12 cellular contexts compared by ENCODE assay signal in the genomic region with DNA sequence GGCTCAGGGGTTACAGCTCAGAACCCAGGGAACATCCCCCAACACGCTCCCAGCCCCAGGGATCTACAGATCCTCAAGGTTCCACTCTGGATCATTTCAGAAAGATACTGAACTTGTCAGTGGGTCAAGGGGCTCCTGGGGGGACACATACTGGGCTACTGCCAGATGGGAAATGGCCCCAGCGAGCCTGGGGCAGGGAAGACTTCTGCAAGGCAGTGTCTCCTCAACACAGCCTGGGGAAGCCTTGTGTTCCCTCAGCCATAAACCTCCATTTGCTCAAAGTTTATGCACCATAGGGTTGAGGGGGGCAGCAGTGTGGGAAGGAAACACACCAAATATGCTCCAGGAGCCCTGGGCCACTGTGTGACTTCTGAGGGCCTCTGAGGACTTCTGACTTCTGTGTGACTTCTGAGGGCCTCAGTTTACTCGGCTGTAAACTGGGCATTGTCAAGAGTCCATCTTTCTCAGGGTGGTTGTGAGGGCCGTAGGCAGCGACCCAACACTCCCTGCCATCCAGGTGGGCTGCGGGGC. TPM values are rescaled to one million over a fixed set of nuclear protein-coding genes. Genes with fewer than 3 reads are reported as not detected.
DNase-seq lines count a peak whose midpoint lies in the region; ATAC-seq lines count a peak whose summit lies in the region.
"Had no signal": no experiment of that assay in that cellular context is flagged by ENCODE, and none has a peak within 500 bp of the region (broad histone marks: within the 10 kb centered on the region; RNA-seq: fewer than 3 reads in every experiment).

No MANE protein-coding gene starts in this region.

- no peaks in the 10 kb centered on the region for H3K9me3 Mint-ChIP-seq in CD4-positive, alpha-beta memory T cell
- H3K9me3 Mint-ChIP-seq in IgD-negative memory B cell: no peaks in the 10 kb centered on the region
- no peaks in the 10 kb centered on the region for H3K9me3 Mint-ChIP-seq in central memory CD8-positive, alpha-beta T cell
- H3K9me3 Mint-ChIP-seq: WTC11 had no signal

- no peak overlapping the region for H2BK5ac ChIP-seq in neuronal stem cell (ENCODE audit: low read length)

- DNase-seq in CD4-positive, alpha-beta memory T cell: no peak
- no peak for DNase-seq in central memory CD8-positive, alpha-beta T cell (ENCODE audit: low spot score in 2 of 2)
- DNase-seq in neuronal stem cell (ENCODE audit: low spot score): no peak
- DNase-seq in NCI-H524 (lab: John Stamatoyannopoulos, UW): no peak
- DNase-seq in effector CD8-positive, alpha-beta T cell (lab: John Stamatoyannopoulos, UW): no peak
- DNase-seq: NCI-H1105 treated with DMSO at 0.1 percent for 48 hours had no signal

- H3K27me3 Mint-ChIP-seq in CD4-positive, alpha-beta memory T cell: no peaks in the 10 kb centered on the region
- H3K27me3 Mint-ChIP-seq in IgD-negative memory B cell: no peaks in the 10 kb centered on the region
- H3K27me3 Mint-ChIP-seq in central memory CD8-positive, alpha-beta T cell: no peaks in the 10 kb centered on the region
- H3K27me3 Mint-ChIP-seq: brain had no signal

- H3K4me3 ChIP-seq in CD4-positive, alpha-beta memory T cell (ENCODE audit: low read length in 2 of 2): peak overlapping the region; percentile 63 to 70
- H3K4me3 ChIP-seq in neuronal stem cell (ENCODE audit: low read length in 2 of 2): no peak overlapping the region
- H3K4me3 ChIP-seq: HAP-1 had no signal

- peaks cover 69% of the 10 kb centered on the region for H3K4me1 ChIP-seq in CD4-positive, alpha-beta memory T cell (ENCODE audit: insufficient read depth, low read length)
- peaks cover 44 to 47% of the 10 kb centered on the region in 2 donors for H3K4me1 ChIP-seq in neuronal stem cell (ENCODE audit: control insufficient read depth in 2 of 2, insufficient read depth in 1 of 2, low read depth in 1 of 2, low read length in 2 of 2)
- H3K4me1 ChIP-seq: HAP-1 had no signal

- H3K18ac ChIP-seq in neuronal stem cell (ENCODE audit: low read length): peak overlapping the region; percentile 20

- peak overlapping the region; percentile 2 for H3K9ac ChIP-seq in neuronal stem cell (ENCODE audit: low read depth, low read length, poor library complexity)

- peak overlapping the region; percentile 28 for H3K23ac ChIP-seq in neuronal stem cell (ENCODE audit: low read depth, low read length, poor library complexity)

- H3K14ac ChIP-seq in neuronal stem cell (ENCODE audit: low read length): no peak overlapping the region

- H3K79me1 ChIP-seq in neuronal stem cell (ENCODE audit: low read depth, low read length): peaks cover 3% of the 10 kb centered on the region

- H2BK120ac ChIP-seq in neuronal stem cell (ENCODE audit: low read depth, low read length): no peak overlapping the region

- peak overlapping the region; percentile 99 for H3K27ac ChIP-seq in CD4-positive, alpha-beta memory T cell (ENCODE audit: low read depth, low read length)
- H3K27ac ChIP-seq in neuronal stem cell (replicated peaks; ENCODE audit: low read length): no peak overlapping the region

- intact Hi-C loops in CD4-positive, alpha-beta memory T cell (cut with micrococcal nuclease): loop anchor here (1.0 to 10.0 kb wide), 3 partner anchors 48 to 640 kb away; no protein-coding TSS in a partner anchor

- H4K8ac ChIP-seq in neuronal stem cell (ENCODE audit: low read depth, low read length): no peak overlapping the region

- no peaks in the 10 kb centered on the region for H3K27me3 ChIP-seq in CD4-positive, alpha-beta memory T cell (ENCODE audit: insufficient read depth, low read length)
- no peaks in the 10 kb centered on the region for H3K27me3 ChIP-seq in neuronal stem cell (ENCODE audit: control insufficient read depth in 3 of 3, insufficient read depth in 3 of 3, low read depth in 1 of 3, low read length in 3 of 3)

- H3K36me3 ChIP-seq in CD4-positive, alpha-beta memory T cell (ENCODE audit: insufficient read depth, low read length): no peaks in the 10 kb centered on the region
- no peaks in the 10 kb centered on the region for H3K36me3 ChIP-seq in neuronal stem cell (replicated peaks in 1 of 2; ENCODE audit: control insufficient read depth in 2 of 2, insufficient read depth in 2 of 2, low read length in 2 of 2)
- H3K36me3 ChIP-seq: HAP-1 had no signal

- H3K4me1 Mint-ChIP-seq in CD4-positive, alpha-beta memory T cell: peaks cover 49 to 74% (median 56%) of the 10 kb centered on the region in 4 donors
- peaks cover 40 to 66% (median 57%) of the 10 kb centered on the region in 3 donors for H3K4me1 Mint-ChIP-seq in IgD-negative memory B cell
- H3K4me1 Mint-ChIP-seq in central memory CD8-positive, alpha-beta T cell: peaks cover 71% of the 10 kb centered on the region

- CTCF ChIA-PET in CD4-positive, alpha-beta memory T cell (lab: Charles Lee; ENCODE audit: partially characterized antibody): interaction anchor here (0.9 to 14.9 kb wide), 5 partner anchors 16 to 173 kb away, joined by 3 to 170 read pairs (median 3); a partner anchor contains a TSS

- peak overlapping the region; percentile 13 for H3K4ac ChIP-seq in neuronal stem cell (ENCODE audit: low read length)

- no peak overlapping the region for H2BK12ac ChIP-seq in neuronal stem cell (ENCODE audit: low read length)

- peak overlapping the region; percentile 90 to 100 (median 100) for H3K27ac Mint-ChIP-seq in CD4-positive, alpha-beta memory T cell
- H3K27ac Mint-ChIP-seq in IgD-negative memory B cell: peak overlapping the region; percentile 96 to 99 (median 98)
- H3K27ac Mint-ChIP-seq in central memory CD8-positive, alpha-beta T cell (ENCODE audit: low read depth): peak overlapping the region; percentile 97
- H3K27ac Mint-ChIP-seq: WTC11 had no signal

- H2AK5ac ChIP-seq in neuronal stem cell (ENCODE audit: low read depth, low read length): peak overlapping the region; percentile 91

- no peak overlapping the region for H2AFZ ChIP-seq in neuronal stem cell (ENCODE audit: low read length)

- no peak overlapping the region for H3K4me2 ChIP-seq in neuronal stem cell (ENCODE audit: insufficient read depth, low read length, poor library complexity, severe bottlenecking)

- no CpG with 5 or more reads among the region's 6 CpGs for WGBS in neuronal stem cell (ENCODE audit: extremely low coverage in 2 of 2, insufficient read length in 2 of 2, insufficient replicate concordance in 1 of 2), 2 donors

- POLR2A ChIA-PET in CD4-positive, alpha-beta memory T cell (lab: Charles Lee; ENCODE audit: partially characterized antibody): interaction anchor here (0.8 to 13.5 kb wide), 16 partner anchors 9 to 1418 kb away, joined by 3 to 171 read pairs (median 4); a partner anchor contains a TSS

- H4K91ac ChIP-seq in neuronal stem cell (ENCODE audit: low read depth, low read length, poor library complexity): peak overlapping the region; percentile 38

- peak overlapping the region; percentile 41 for H2BK15ac ChIP-seq in neuronal stem cell (ENCODE audit: low read length)

- H3K4me3 Mint-ChIP-seq in CD4-positive, alpha-beta memory T cell: peak overlapping the region; percentile 79 to 95 (median 92)
- H3K4me3 Mint-ChIP-seq in IgD-negative memory B cell: peak overlapping the region; percentile 86 to 96 (median 92)
- H3K4me3 Mint-ChIP-seq in central memory CD8-positive, alpha-beta T cell: peak overlapping the region; percentile 83
- H3K4me3 Mint-ChIP-seq: brain, WTC11 had no signal

- H3K36me3 Mint-ChIP-seq in CD4-positive, alpha-beta memory T cell: peaks cover 0 to 19% of the 10 kb centered on the region in 2 donors
- H3K36me3 Mint-ChIP-seq in IgD-negative memory B cell: peaks cover 9% of the 10 kb centered on the region
- H3K36me3 Mint-ChIP-seq in central memory CD8-positive, alpha-beta T cell (ENCODE audit: insufficient read depth): peaks cover 27% of the 10 kb centered on the region
- H3K36me3 Mint-ChIP-seq: WTC11 had no signal

- H3K9me3 ChIP-seq in CD4-positive, alpha-beta memory T cell (ENCODE audit: control insufficient read depth in 1 of 2, low read length in 2 of 2): no peaks in the 10 kb centered on the region
- no peaks in the 10 kb centered on the region for H3K9me3 ChIP-seq in neuronal stem cell (replicated peaks in 1 of 2; ENCODE audit: control insufficient read depth in 2 of 2, insufficient read depth in 1 of 2, low read depth in 1 of 2, low read length in 2 of 2)
- H3K9me3 ChIP-seq: HAP-1 had no signal

- ATAC-seq in central memory CD8-positive, alpha-beta T cell (replicated peaks; ENCODE audit: extremely low read depth, poor library complexity, severe bottlenecking): no peak
- ATAC-seq in HG03108 (IDR thresholded peaks at IDR 0.05; ENCODE audit: unreplicated experiment): no peak
- no peak for ATAC-seq in GM21529 (IDR thresholded peaks at IDR 0.05; ENCODE audit: unreplicated experiment)
- ATAC-seq: WTC11 had no signal

RNA-seq across cellular contexts. Expression of a gene that starts 58.4 kb away (rescaled TPM):
- total RNA-seq in CD4-positive, alpha-beta memory T cell: 10 to 100 TPM; 79.3 to 82.0 TPM
- 10 to 100 TPM; 11.9 to 45.3 TPM for polyA plus RNA-seq in CD4-positive, alpha-beta memory T cell
- polyA plus RNA-seq in IgD-negative memory B cell: 52.5 TPM
- 22.0 TPM for polyA plus RNA-seq in neuronal stem cell (2013, experiment 1 of 2)
- polyA plus RNA-seq in neuronal stem cell (2013, experiment 2 of 2): 22.8 TPM

Comparison
In these comparisons a context has a peak if more than half of its experiments do, and no peak if none do; other contexts are left out.
1. H3K4me3 ChIP-seq: peak in CD4-positive, alpha-beta memory T cell (2 of 2); none in neuronal stem cell (0 of 2).
2. Peak in every context shown above with its lines, with median percentiles within 50 percentile points of each other: H3K27ac Mint-ChIP-seq and H3K4me3 Mint-ChIP-seq.